Comparison of ENCODE assay signal across 15 cellular contexts in the genomic region with DNA sequence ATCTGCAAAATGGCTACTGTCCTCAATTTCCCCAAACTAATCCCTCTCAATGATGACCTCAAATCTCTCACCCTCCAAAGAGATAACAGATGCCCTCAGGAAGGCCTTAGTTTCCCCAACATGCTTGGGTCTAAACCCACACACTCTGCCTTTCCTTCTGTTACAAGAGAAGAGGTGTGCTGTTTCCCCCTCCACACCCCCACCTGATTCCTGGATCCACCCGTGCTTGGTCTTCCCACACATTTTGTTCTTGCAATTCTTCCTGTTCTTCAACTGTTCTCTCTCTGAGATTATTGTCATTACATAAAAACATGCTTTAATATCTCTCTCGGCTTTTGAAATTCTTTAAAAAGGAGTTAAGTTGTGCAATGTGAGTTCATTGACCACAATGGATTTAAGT. TPM values are rescaled to one million over a fixed set of nuclear protein-coding genes. Genes with fewer than 3 reads are reported as not detected.
A peak's percentile ranks its signal among the peaks of the same experiment; 100 is the strongest.
DNase-seq lines count a peak whose midpoint lies in the region; TF ChIP-seq lines count a peak whose summit lies in the region.
"Had no signal": no experiment of that assay in that cellular context is flagged by ENCODE, and none has a peak within 500 bp of the region (broad histone marks: within the 10 kb centered on the region; RNA-seq: fewer than 3 reads in every experiment).

No MANE protein-coding gene starts in this region.

- H3K27ac ChIP-seq in KMS-11: no peak overlapping the region
- no peak overlapping the region for H3K27ac ChIP-seq in brain microvascular endothelial cell
- H3K27ac ChIP-seq: epithelial cell of prostate had no signal

- H3K9ac ChIP-seq in KMS-11: no peak overlapping the region
- H3K9ac ChIP-seq in adipocyte (ENCODE audit: low read length): peak overlapping the region; percentile 54
- H3K9ac ChIP-seq: SK-N-SH had no signal

- no peaks in the 10 kb centered on the region for H3K27me3 ChIP-seq in KMS-11 (ENCODE audit: insufficient read depth, low read depth)
- H3K27me3 ChIP-seq in adipocyte (replicated peaks; ENCODE audit: control insufficient read depth, insufficient read depth, low read length): no peaks in the 10 kb centered on the region
- no peaks in the 10 kb centered on the region for H3K27me3 ChIP-seq in brain microvascular endothelial cell (replicated peaks)
- H3K27me3 ChIP-seq: right atrium auricular region, tibial artery had no signal

- H3K4me3 ChIP-seq in KMS-11 (IDR thresholded peaks at IDR 0.05; ENCODE audit: insufficient read depth, low read depth, low read length): no peak overlapping the region
- peak overlapping the region; percentile 54 for H3K4me3 ChIP-seq in adipocyte (ENCODE audit: low read length)
- no peak overlapping the region for H3K4me3 ChIP-seq in brain microvascular endothelial cell (ENCODE audit: low read depth, low read length)
- H3K4me3 ChIP-seq: lung had no signal

- H3K36me3 ChIP-seq in KMS-11 (ENCODE audit: insufficient read depth): no peaks in the 10 kb centered on the region
- H3K36me3 ChIP-seq in adipocyte (ENCODE audit: control insufficient read depth, insufficient read depth, low read length, severe bottlenecking): no peaks in the 10 kb centered on the region
- no peaks in the 10 kb centered on the region for H3K36me3 ChIP-seq in brain microvascular endothelial cell (replicated peaks)
- H3K36me3 ChIP-seq: right atrium auricular region, tibial artery had no signal

- H3K4me1 ChIP-seq in KMS-11 (ENCODE audit: low read depth, poor library complexity, severe bottlenecking) (peaks cover 33% of the 10 kb centered on the region), adipocyte (ENCODE audit: control insufficient read depth, insufficient read depth, low read length) (peaks cover 21% of the 10 kb centered on the region)

- H4K20me1 ChIP-seq in KMS-11 (ENCODE audit: insufficient read depth): no peaks in the 10 kb centered on the region

- H3K4me2 ChIP-seq in KMS-11: no peak overlapping the region; the same call in 1 of the 2 replicates
- H3K4me2 ChIP-seq: SK-N-SH had no signal

- no peak for TF ChIP-seq CTCF in KMS-11 (conservative IDR thresholded peaks at IDR 0.05; ENCODE audit: low read depth, low read length)
- no peak for TF ChIP-seq CTCF in osteocyte (IDR thresholded peaks at IDR 0.05)
- no peak for TF ChIP-seq CTCF in brain microvascular endothelial cell (IDR thresholded peaks at IDR 0.05; ENCODE audit: low read depth, low read length, missing control alignments)

- no peaks in the 10 kb centered on the region for H3K79me2 ChIP-seq in KMS-11 (ENCODE audit: insufficient read depth, low read depth)

- H3K36me3 Mint-ChIP-seq in T-helper 1 cell treated with Interleukin-12 subunit alpha and Interleukin-12 subunit beta and Interleukin-4 antibody, amounts not matched to agents 30 μg/mL and 1 μg/mL, for 36 hours (ENCODE audit: low read depth): peaks cover 4% of the 10 kb centered on the region
- no peaks in the 10 kb centered on the region for H3K36me3 Mint-ChIP-seq in osteocyte (ENCODE audit: unreplicated experiment)

- no peak for DNase-seq in T-helper 1 cell
- DNase-seq in adipocyte (ENCODE audit: low read depth): no peak
- DNase-seq in osteocyte (ENCODE audit: extremely low spot score, unreplicated experiment): no peak
- no peak for DNase-seq in SHP77 (lab: John Stamatoyannopoulos, UW)
- no peak for DNase-seq in brain microvascular endothelial cell
- DNase-seq in COLO668 (lab: John Stamatoyannopoulos, UW; ENCODE audit: unreplicated experiment): no peak
- DNase-seq: NCI-H1048, NCI-H524 treated with DMSO at 0.1 percent for 48 hours, SK-N-SH, tibial artery had no signal

- peaks cover 30% of the 10 kb centered on the region for H3K4me1 Mint-ChIP-seq in T-helper 1 cell treated with Interleukin-12 subunit alpha and Interleukin-12 subunit beta and Interleukin-4 antibody, amounts not matched to agents 30 μg/mL and 1 μg/mL, for 36 hours (ENCODE audit: low read depth)
- peaks cover 12% of the 10 kb centered on the region for H3K4me1 Mint-ChIP-seq in osteocyte (ENCODE audit: unreplicated experiment)

- peak overlapping the region; percentile 33 for H3K4me3 Mint-ChIP-seq in T-helper 1 cell treated with Interleukin-12 subunit alpha and Interleukin-12 subunit beta and Interleukin-4 antibody, amounts not matched to agents 30 μg/mL and 1 μg/mL, for 36 hours
- peak overlapping the region; percentile 63 for H3K4me3 Mint-ChIP-seq in osteocyte (ENCODE audit: unreplicated experiment)

- no peaks in the 10 kb centered on the region for H3K9me3 ChIP-seq in adipocyte (ENCODE audit: control insufficient read depth, low read length)
- H3K9me3 ChIP-seq: right atrium auricular region, SK-N-SH, tibial artery had no signal

- H3K9me3 Mint-ChIP-seq in T-helper 1 cell treated with Interleukin-12 subunit alpha and Interleukin-12 subunit beta and Interleukin-4 antibody, amounts not matched to agents 30 μg/mL and 1 μg/mL, for 36 hours: no peaks in the 10 kb centered on the region
- no peaks in the 10 kb centered on the region for H3K9me3 Mint-ChIP-seq in osteocyte (ENCODE audit: unreplicated experiment)

- H3K27ac Mint-ChIP-seq in T-helper 1 cell treated with Interleukin-12 subunit alpha and Interleukin-12 subunit beta and Interleukin-4 antibody, amounts not matched to agents 30 μg/mL and 1 μg/mL, for 36 hours: no peak overlapping the region
- no peak overlapping the region for H3K27ac Mint-ChIP-seq in osteocyte (ENCODE audit: unreplicated experiment)

- H3K27me3 Mint-ChIP-seq in T-helper 1 cell treated with Interleukin-12 subunit alpha and Interleukin-12 subunit beta and Interleukin-4 antibody, amounts not matched to agents 30 μg/mL and 1 μg/mL, for 36 hours (ENCODE audit: low read depth): peaks cover 21% of the 10 kb centered on the region
- no peaks in the 10 kb centered on the region for H3K27me3 Mint-ChIP-seq in osteocyte (ENCODE audit: unreplicated experiment)

- H2AFZ ChIP-seq in KMS-11 (ENCODE audit: low read depth): peak overlapping the region; percentile 11; the same call in 1 of the 2 replicates

- in situ Hi-C loops in brain microvascular endothelial cell (cut with HindIII; ENCODE audit: low pct_ligation_motif_present, low sequenced_read_pairs): no loop called here

RNA-seq across cellular contexts. Expression of a gene that starts 5.7 kb away (rescaled TPM):
- total RNA-seq in osteocyte: 7.5 and 7.9 TPM in 2 replicates

RNA-seq across cellular contexts. Expression of a gene that starts 27.4 kb away (rescaled TPM):
- total RNA-seq in osteocyte: 14.3 and 16.5 TPM in 2 replicates

RNA-seq across cellular contexts. Expression of a gene that starts 59.4 kb away (rescaled TPM):
- total RNA-seq in osteocyte: 17.2 and 18.0 TPM in 2 replicates
